1 cellular context compared by ENCODE assay signal in the genomic region with DNA sequence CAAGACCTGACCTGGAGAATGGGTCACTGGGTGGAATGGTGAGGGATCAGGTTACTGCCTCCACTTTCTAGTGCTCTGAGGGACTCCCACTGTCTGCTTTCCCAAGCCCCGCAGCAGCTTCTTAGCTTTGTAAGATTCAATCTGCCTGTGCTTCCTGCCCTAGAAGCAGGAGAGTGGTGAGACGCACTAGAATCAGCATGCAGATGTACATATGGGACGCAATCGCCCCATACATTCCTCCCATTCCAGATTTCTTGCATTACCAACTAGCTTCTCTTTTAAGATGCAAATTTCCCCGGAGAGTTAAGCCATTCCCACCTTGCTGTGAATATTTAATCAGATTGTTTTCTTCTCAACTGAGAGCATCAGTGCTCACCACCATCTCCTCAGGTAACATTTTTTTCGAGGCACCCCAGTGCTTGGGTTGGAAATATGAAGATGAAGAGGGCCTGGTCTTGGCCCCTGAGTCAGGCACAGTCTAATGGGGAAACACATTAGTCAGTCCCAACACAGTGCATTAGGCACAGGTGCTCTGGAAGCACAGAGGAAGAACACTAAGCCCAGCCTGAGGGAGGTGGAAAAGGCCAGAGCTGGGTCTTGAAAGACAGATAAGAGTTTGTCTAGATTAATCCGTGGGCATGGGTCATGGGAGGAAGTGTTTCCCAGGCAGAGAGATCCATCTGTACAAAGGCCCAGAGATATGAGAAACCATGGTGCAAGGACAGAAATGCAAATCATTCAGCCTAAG.
TF ChIP-seq lines count a peak whose summit lies in the region.

No MANE protein-coding gene starts in this region.

TF ChIP-seq in H1, 55 proteins besides CTCF, POLR2A, EP300 and RAD21:
- no peak for TF ChIP-seq NANOG (IDR thresholded peaks at IDR 0.05; ENCODE audit: insufficient read depth, low read depth, low read length, poor library complexity, severe bottlenecking)
- TF ChIP-seq SIX5 (IDR thresholded peaks at IDR 0.05; ENCODE audit: low read depth, low read length), result no peak
- 0 out of 2 replicates have a peak, but pooled peaks have one; percentile 23 for TF ChIP-seq TCF12 (IDR thresholded peaks at IDR 0.05; ENCODE audit: low read depth, low read length)
- TF ChIP-seq CTBP2 (IDR thresholded peaks at IDR 0.05; ENCODE audit: borderline replicate concordance, insufficient read depth, insufficient read length, low read length), result no peak
- no peak for TF ChIP-seq ATF2 (IDR thresholded peaks at IDR 0.05; ENCODE audit: low read length)
- TF ChIP-seq, protein P1, sequence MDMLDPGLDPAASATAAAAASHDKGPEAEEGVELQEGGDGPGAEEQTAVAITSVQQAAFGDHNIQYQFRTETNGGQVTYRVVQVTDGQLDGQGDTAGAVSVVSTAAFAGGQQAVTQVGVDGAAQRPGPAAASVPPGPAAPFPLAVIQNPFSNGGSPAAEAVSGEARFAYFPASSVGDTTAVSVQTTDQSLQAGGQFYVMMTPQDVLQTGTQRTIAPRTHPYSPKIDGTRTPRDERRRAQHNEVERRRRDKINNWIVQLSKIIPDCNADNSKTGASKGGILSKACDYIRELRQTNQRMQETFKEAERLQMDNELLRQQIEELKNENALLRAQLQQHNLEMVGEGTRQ (IDR thresholded peaks at IDR 0.05; ENCODE audit: low read length), result no peak
- TF ChIP-seq, protein P2, sequence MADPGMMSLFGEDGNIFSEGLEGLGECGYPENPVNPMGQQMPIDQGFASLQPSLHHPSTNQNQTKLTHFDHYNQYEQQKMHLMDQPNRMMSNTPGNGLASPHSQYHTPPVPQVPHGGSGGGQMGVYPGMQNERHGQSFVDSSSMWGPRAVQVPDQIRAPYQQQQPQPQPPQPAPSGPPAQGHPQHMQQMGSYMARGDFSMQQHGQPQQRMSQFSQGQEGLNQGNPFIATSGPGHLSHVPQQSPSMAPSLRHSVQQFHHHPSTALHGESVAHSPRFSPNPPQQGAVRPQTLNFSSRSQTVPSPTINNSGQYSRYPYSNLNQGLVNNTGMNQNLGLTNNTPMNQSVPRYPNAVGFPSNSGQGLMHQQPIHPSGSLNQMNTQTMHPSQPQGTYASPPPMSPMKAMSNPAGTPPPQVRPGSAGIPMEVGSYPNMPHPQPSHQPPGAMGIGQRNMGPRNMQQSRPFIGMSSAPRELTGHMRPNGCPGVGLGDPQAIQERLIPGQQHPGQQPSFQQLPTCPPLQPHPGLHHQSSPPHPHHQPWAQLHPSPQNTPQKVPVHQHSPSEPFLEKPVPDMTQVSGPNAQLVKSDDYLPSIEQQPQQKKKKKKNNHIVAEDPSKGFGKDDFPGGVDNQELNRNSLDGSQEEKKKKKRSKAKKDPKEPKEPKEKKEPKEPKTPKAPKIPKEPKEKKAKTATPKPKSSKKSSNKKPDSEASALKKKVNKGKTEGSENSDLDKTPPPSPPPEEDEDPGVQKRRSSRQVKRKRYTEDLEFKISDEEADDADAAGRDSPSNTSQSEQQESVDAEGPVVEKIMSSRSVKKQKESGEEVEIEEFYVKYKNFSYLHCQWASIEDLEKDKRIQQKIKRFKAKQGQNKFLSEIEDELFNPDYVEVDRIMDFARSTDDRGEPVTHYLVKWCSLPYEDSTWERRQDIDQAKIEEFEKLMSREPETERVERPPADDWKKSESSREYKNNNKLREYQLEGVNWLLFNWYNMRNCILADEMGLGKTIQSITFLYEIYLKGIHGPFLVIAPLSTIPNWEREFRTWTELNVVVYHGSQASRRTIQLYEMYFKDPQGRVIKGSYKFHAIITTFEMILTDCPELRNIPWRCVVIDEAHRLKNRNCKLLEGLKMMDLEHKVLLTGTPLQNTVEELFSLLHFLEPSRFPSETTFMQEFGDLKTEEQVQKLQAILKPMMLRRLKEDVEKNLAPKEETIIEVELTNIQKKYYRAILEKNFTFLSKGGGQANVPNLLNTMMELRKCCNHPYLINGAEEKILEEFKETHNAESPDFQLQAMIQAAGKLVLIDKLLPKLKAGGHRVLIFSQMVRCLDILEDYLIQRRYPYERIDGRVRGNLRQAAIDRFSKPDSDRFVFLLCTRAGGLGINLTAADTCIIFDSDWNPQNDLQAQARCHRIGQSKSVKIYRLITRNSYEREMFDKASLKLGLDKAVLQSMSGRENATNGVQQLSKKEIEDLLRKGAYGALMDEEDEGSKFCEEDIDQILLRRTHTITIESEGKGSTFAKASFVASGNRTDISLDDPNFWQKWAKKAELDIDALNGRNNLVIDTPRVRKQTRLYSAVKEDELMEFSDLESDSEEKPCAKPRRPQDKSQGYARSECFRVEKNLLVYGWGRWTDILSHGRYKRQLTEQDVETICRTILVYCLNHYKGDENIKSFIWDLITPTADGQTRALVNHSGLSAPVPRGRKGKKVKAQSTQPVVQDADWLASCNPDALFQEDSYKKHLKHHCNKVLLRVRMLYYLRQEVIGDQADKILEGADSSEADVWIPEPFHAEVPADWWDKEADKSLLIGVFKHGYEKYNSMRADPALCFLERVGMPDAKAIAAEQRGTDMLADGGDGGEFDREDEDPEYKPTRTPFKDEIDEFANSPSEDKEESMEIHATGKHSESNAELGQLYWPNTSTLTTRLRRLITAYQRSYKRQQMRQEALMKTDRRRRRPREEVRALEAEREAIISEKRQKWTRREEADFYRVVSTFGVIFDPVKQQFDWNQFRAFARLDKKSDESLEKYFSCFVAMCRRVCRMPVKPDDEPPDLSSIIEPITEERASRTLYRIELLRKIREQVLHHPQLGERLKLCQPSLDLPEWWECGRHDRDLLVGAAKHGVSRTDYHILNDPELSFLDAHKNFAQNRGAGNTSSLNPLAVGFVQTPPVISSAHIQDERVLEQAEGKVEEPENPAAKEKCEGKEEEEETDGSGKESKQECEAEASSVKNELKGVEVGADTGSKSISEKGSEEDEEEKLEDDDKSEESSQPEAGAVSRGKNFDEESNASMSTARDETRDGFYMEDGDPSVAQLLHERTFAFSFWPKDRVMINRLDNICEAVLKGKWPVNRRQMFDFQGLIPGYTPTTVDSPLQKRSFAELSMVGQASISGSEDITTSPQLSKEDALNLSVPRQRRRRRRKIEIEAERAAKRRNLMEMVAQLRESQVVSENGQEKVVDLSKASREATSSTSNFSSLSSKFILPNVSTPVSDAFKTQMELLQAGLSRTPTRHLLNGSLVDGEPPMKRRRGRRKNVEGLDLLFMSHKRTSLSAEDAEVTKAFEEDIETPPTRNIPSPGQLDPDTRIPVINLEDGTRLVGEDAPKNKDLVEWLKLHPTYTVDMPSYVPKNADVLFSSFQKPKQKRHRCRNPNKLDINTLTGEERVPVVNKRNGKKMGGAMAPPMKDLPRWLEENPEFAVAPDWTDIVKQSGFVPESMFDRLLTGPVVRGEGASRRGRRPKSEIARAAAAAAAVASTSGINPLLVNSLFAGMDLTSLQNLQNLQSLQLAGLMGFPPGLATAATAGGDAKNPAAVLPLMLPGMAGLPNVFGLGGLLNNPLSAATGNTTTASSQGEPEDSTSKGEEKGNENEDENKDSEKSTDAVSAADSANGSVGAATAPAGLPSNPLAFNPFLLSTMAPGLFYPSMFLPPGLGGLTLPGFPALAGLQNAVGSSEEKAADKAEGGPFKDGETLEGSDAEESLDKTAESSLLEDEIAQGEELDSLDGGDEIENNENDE (IDR thresholded peaks at IDR 0.05; ENCODE audit: insufficient replicate concordance, low read length), result no peak
- TF ChIP-seq TEAD4 (IDR thresholded peaks at IDR 0.05; ENCODE audit: low read depth, low read length), result peak; percentile 81
- TF ChIP-seq SP1 (IDR thresholded peaks at IDR 0.05; ENCODE audit: low read depth, low read length), result peak; percentile 33; the same call in 1 of the 2 replicates
- no peak for TF ChIP-seq YY1 (IDR thresholded peaks at IDR 0.05; ENCODE audit: low read depth, low read length)
- TF ChIP-seq HDAC2 (IDR thresholded peaks at IDR 0.05; ENCODE audit: borderline replicate concordance in 1 of 2, low read depth in 2 of 2, low read length in 2 of 2), result 0 out of 4 replicates have a peak, but pooled peaks of 1 of the 2 experiments have one; percentile 29
